Comparison of ENCODE assay signal across 8 cellular contexts in the genomic region with DNA sequence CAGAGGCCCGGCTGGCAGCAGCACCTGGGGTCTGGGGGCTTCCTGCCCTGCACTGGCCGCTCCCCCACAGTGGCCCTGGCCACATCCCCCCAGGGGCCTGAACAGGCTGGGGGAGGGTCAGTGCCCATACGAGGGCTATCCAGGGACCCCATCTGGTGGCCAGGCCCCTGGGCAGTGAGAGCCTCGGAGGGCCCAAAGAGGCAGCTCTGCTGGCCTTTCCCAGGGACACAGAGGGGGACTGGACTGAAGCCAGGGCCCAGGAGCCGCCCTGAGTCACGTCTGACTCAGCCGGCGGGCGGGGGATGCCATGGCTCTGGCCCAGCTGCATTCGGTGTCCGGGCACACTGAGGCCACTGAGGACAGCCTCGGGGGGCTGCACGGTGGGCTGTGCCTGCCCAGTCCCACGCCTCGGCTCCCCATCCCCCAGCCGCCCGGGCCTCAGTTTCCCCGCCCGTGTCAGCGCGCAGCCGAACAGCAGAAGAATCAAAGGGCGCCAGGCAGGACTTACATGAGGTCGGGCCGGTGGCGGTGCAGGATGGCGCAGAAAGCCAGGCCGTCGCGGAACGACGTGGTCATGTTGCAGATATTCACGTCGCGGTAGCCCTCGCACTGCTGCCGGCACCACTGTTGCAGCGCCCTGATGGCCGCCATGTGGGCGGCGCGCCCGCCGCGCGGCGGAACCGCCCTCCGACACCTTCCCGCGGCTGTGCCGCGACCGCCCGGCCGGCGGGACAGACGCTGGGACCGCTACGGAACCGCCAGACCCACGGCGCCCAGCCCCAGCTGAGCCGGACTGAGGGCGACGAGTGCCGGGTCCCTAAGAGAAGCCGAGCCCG. TPM values are rescaled to one million over a fixed set of nuclear protein-coding genes. Genes with fewer than 3 reads are reported as not detected.
DNase-seq lines count a peak whose midpoint lies in the region; ATAC-seq and TF ChIP-seq lines count a peak whose summit lies in the region.

A gene (minus strand): TSS at position 795 of the 836 bp plus-strand sequence. CDS start 144 bp downstream, at position 651.

- peak within 1 kb of the TSS; percentile 92 for H3K4me3 ChIP-seq in BJ (ENCODE audit: low read depth, low read length)

- ATAC-seq in GM18867 (IDR thresholded peaks at IDR 0.05; ENCODE audit: unreplicated experiment) = peak; percentile 28
- ATAC-seq in HG03135 (IDR thresholded peaks at IDR 0.05; ENCODE audit: unreplicated experiment) = peak; percentile 28

- DNase-seq in BJ (ENCODE audit: low read depth) (no peak), SK-MEL-5 (ENCODE audit: low read depth, low spot score) (peak; percentile 30), caudate nucleus (lab: John Stamatoyannopoulos, UW) (peak in 18 of 61 donors; percentile 7 to 65 (median 44)), islet precursor cell (peak; percentile 89), NCI-H1694 treated with DMSO at 0.1 percent for 48 hours (lab: John Stamatoyannopoulos, UW) (no peak)
- DNase-seq in stimulated activated CD4-positive, alpha-beta T cell treated with anti-CD3 and anti-CD28 coated beads, Interleukin-2, amount 100 ng/mL, for 48 hours = peak; percentile 5 to 26

- CTCF ChIA-PET in BJ (lab: Yijun Ruan, JAX) = interaction anchor here (0.7 to 3.5 kb wide), 5 partner anchors 16 to 701 kb away, joined by 3 to 24 read pairs (median 4); no protein-coding TSS in a partner anchor

- no peak for TF ChIP-seq CTCF in BJ (IDR thresholded peaks at IDR 0.05; ENCODE audit: insufficient read depth, low read depth, low read length)

- POLR2A ChIA-PET in BJ (lab: Charles Lee) = no interaction called here

- H3K36me3 ChIP-seq in BJ (ENCODE audit: control insufficient read depth, insufficient read depth, low read length) = no peaks in the 10 kb centered on the region

- H3K27me3 ChIP-seq in BJ (ENCODE audit: control insufficient read depth, insufficient read depth, low read length) = no peaks in the 10 kb centered on the region

- in situ Hi-C loops in SK-MEL-5 (cut with HindIII; ENCODE audit: low pct_unique_long_range_greater_than_20kb, low sequenced_read_pairs) = no loop called here

- peak within 1 kb of the TSS; percentile 82 for H3K27ac ChIP-seq in caudate nucleus (ENCODE audit: low read depth, low read length)

RNA-seq across cellular contexts. Expression of the gene that starts here (rescaled TPM):
- polyA plus RNA-seq in BJ (2011; rRNA removed) = 5.4 and 11.1 TPM in 2 replicates
- 4.4 and 5.8 TPM in 2 replicates for polyA minus RNA-seq in BJ (2011; rRNA and poly(A)+ RNA removed)
- 1.2 and 2.4 TPM in 2 replicates for total RNA-seq in SK-MEL-5 (2014; rRNA removed; shearing (Covaris generic))
- polyA plus RNA-seq in SK-MEL-5 (2015; cell fraction: cytosol; rRNA removed) = 2.6 and 3.2 TPM in 2 replicates
- polyA plus RNA-seq in SK-MEL-5 (2015; cell fraction: nucleus; rRNA removed) = 70.3 and 75.1 TPM in 2 replicates

Comparison
In these comparisons a context has a peak if more than half of its experiments do, and no peak if none do; other contexts are left out.
1. DNase-seq: peak in SK-MEL-5 (single experiment), islet precursor cell (single experiment) and stimulated activated CD4-positive, alpha-beta T cell treated with anti-CD3 and anti-CD28 coated beads, Interleukin-2, amount 100 ng/mL, for 48 hours (2 of 2); none in BJ (single experiment) and NCI-H1694 treated with DMSO at 0.1 percent for 48 hours (single experiment).